ENCODE assay signal across 11 cellular contexts in the genomic region with DNA sequence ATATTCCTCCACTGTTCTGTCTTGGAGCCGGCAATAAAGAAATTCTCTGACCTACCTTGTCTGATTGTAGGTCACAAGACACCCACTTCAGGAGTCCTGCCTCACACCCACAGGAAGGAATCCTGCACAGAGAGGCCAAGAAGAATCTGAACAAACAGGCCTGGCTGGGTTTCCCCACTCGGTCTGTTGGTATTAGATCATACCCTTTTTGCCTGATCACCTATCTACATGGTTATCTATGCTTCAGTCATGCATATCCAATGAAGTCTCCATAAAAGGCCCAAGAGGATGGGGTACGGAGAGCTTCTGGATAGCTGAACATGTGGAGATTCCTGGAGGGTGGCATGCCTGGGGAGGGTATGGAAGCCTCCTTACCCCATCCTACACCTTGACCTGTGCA. TPM values are rescaled to one million over a fixed set of nuclear protein-coding genes. Genes with fewer than 3 reads are reported as not detected.
A peak's percentile ranks its signal among the peaks of the same experiment; 100 is the strongest.
DNase-seq lines count a peak whose midpoint lies in the region; ATAC-seq and TF ChIP-seq lines count a peak whose summit lies in the region.
"Had no signal": no experiment of that assay in that cellular context is flagged by ENCODE, and none has a peak within 500 bp of the region (broad histone marks: within the 10 kb centered on the region; RNA-seq: fewer than 3 reads in every experiment).

No MANE protein-coding gene starts in this region.

- H3K27me3 ChIP-seq in Panc1 (ENCODE audit: control insufficient read depth, insufficient read depth, low read length), result no peaks in the 10 kb centered on the region
- no peaks in the 10 kb centered on the region for H3K27me3 ChIP-seq in gastrocnemius medialis
- H3K27me3 ChIP-seq: uterus had no signal

- no peak for TF ChIP-seq POLR2A in gastrocnemius medialis (IDR thresholded peaks at IDR 0.05)

- in situ Hi-C loops in Panc1 (cut with HindIII; ENCODE audit: low pct_unique_long_range_greater_than_20kb, low sequenced_read_pairs), result no loop called here
- in situ Hi-C loops in gastrocnemius medialis (cut with MboI; ENCODE audit: low sequenced_read_pairs in 4 of 4), result no loop called here

- H3K4me1 ChIP-seq in Panc1 (ENCODE audit: control insufficient read depth, insufficient read depth, low read length) (peaks cover 66% of the 10 kb centered on the region), gastrocnemius medialis (peaks cover 78 to 85% of the 10 kb centered on the region in 2 donors)
- H3K4me1 ChIP-seq: uterus had no signal

- no peak for DNase-seq in activated T-cell treated with anti-CD3 and anti-CD28 coated beads, Interleukin-2, amount 50 U/mL, for 24 hours
- DNase-seq in activated T-cell treated with anti-CD3 and anti-CD28 coated beads for 4 hours (no peak), Panc1 (ENCODE audit: low read depth, low spot score) (no peak), epithelial cell of proximal tubule (ENCODE audit: low read depth) (peak; percentile 82), gastrocnemius medialis (no peak), NCI-H2171 treated with DMSO at 0.1 percent for 48 hours (lab: John Stamatoyannopoulos, UW) (no peak), hepatic stellate cell (ENCODE audit: low spot score) (no peak), KG1 (lab: John Stamatoyannopoulos, UW) (no peak)
- DNase-seq: cortex of kidney, KBM-7, uterus had no signal

- H3K36me3 ChIP-seq in Panc1 (ENCODE audit: control insufficient read depth, insufficient read depth, low read length) (no peaks in the 10 kb centered on the region), gastrocnemius medialis (no peaks in the 10 kb centered on the region)
- H3K36me3 ChIP-seq: uterus had no signal

- H3K4me3 ChIP-seq in Panc1 (ENCODE audit: low read depth in 2 of 2, low read length in 2 of 2) (no peak overlapping the region), epithelial cell of proximal tubule (ENCODE audit: low read depth, low read length) (peak overlapping the region; percentile 19), gastrocnemius medialis (no peak overlapping the region)
- H3K4me3 ChIP-seq: uterus had no signal

- peaks cover 90% of the 10 kb centered on the region for H3K4me1 Mint-ChIP-seq in activated T-cell treated with anti-CD3 and anti-CD28 coated beads, Interleukin-2, amount 50 U/mL, for 24 hours (ENCODE audit: low read depth)

- intact Hi-C loops in Panc1 (cut with micrococcal nuclease; ENCODE audit: unreplicated experiment) (no loop called here), gastrocnemius medialis (cut with DNase I; ENCODE audit: low total_unique reads) (no loop called here)

- no peaks in the 10 kb centered on the region for H3K9me3 ChIP-seq in Panc1 (ENCODE audit: control insufficient read depth, insufficient read depth, low read depth, low read length)
- H3K9me3 ChIP-seq in gastrocnemius medialis, result no peaks in the 10 kb centered on the region
- H3K9me3 ChIP-seq: uterus had no signal

- peak overlapping the region; percentile 98 for H3K27ac Mint-ChIP-seq in activated T-cell treated with anti-CD3 and anti-CD28 coated beads, Interleukin-2, amount 50 U/mL, for 24 hours

- no peak for TF ChIP-seq CTCF in Panc1 (IDR thresholded peaks at IDR 0.05)
- no peak for TF ChIP-seq CTCF in epithelial cell of proximal tubule (conservative IDR thresholded peaks at IDR 0.05; ENCODE audit: low read depth, low read length)
- TF ChIP-seq CTCF in gastrocnemius medialis (IDR thresholded peaks at IDR 0.05 in 4 of 5, conservative IDR thresholded peaks at IDR 0.05 in 1 of 5), result no peak

- H3K36me3 Mint-ChIP-seq in activated T-cell treated with anti-CD3 and anti-CD28 coated beads, Interleukin-2, amount 50 U/mL, for 24 hours (ENCODE audit: low read depth), result peaks cover 49% of the 10 kb centered on the region

- no peaks in the 10 kb centered on the region for H3K27me3 Mint-ChIP-seq in activated T-cell treated with anti-CD3 and anti-CD28 coated beads, Interleukin-2, amount 50 U/mL, for 24 hours

- POLR2A ChIA-PET in Panc1 (lab: Charles Lee), result no interaction called here

- CTCF ChIA-PET in Panc1 (lab: Charles Lee), result no interaction called here

- H3K4me3 Mint-ChIP-seq in activated T-cell treated with anti-CD3 and anti-CD28 coated beads, Interleukin-2, amount 50 U/mL, for 24 hours, result peak overlapping the region; percentile 31

- no TSS peak for BruUV-seq in Panc1 (replicated peaks; lab: Mats Ljungman, UMichigan)

- no peak for ATAC-seq in Panc1
- ATAC-seq in gastrocnemius medialis, result no peak

- no peaks in the 10 kb centered on the region for H3K9me3 Mint-ChIP-seq in activated T-cell treated with anti-CD3 and anti-CD28 coated beads, Interleukin-2, amount 50 U/mL, for 24 hours

- H3K27ac ChIP-seq in Panc1 (ENCODE audit: low read length), result peak overlapping the region; percentile 23
- H3K27ac ChIP-seq in gastrocnemius medialis, result peak overlapping the region; percentile 66 to 93 (median 74)
- H3K27ac ChIP-seq: uterus had no signal

RNA-seq across cellular contexts. Expression of a gene that starts 12.3 kb away (rescaled TPM):
- 166 TPM for total RNA-seq in Panc1 (2021; ENCODE audit: unreplicated experiment)
- 167 TPM for polyA plus RNA-seq in Panc1 (2012; ENCODE audit: insufficient read length)
- 62.0 and 93.0 TPM in 2 replicates for total RNA-seq in epithelial cell of proximal tubule
- 100 to 1,000 TPM; 224 to 462 (median 396) TPM for total RNA-seq in gastrocnemius medialis

RNA-seq across cellular contexts. Expression of a gene that starts 36.7 kb away (rescaled TPM):
- total RNA-seq in Panc1 (2021; ENCODE audit: unreplicated experiment), result 123 TPM
- 186 TPM for polyA plus RNA-seq in Panc1 (2012; ENCODE audit: insufficient read length)
- 114 and 167 TPM in 2 replicates for total RNA-seq in epithelial cell of proximal tubule
- total RNA-seq in gastrocnemius medialis, result 100 to 1,000 TPM in 3 of 4 donors, 10 to 100 TPM in 1; 85.8 to 162 (median 101) TPM

RNA-seq across cellular contexts. Expression of a gene that starts 45.0 kb away (rescaled TPM):
- total RNA-seq in Panc1 (2021; ENCODE audit: unreplicated experiment) (147 TPM), epithelial cell of proximal tubule (53.2 and 106 TPM in 2 replicates), gastrocnemius medialis (10 to 100 TPM; 57.7 to 73.2 (median 66.1) TPM)
- 124 TPM for polyA plus RNA-seq in Panc1 (2012; ENCODE audit: insufficient read length)
